ENCODE assay signal across 12 cellular contexts in genomic region chr13:99303863-99304521, GRCh38. TPM values are rescaled to one million over a fixed set of nuclear protein-coding genes. Genes with fewer than 3 reads are reported as not detected.
DNase-seq lines count a peak whose midpoint lies in the region; ATAC-seq and TF ChIP-seq lines count a peak whose summit lies in the region.
"Had no signal": no experiment of that assay in that cellular context is flagged by ENCODE, and none has a peak within 500 bp of the region (broad histone marks: within the 10 kb centered on the region; RNA-seq: fewer than 3 reads in every experiment).

No MANE protein-coding gene starts in this region.

- H3K9me3 ChIP-seq in stomach = no peaks in the 10 kb centered on the region
- H3K9me3 ChIP-seq: pancreas had no signal

- peak overlapping the region in 2 of 4 donors; percentile 18 to 27 for H3K4me3 ChIP-seq in stomach
- H3K4me3 ChIP-seq: pancreas had no signal

- TF ChIP-seq POLR2A in stomach (IDR thresholded peaks at IDR 0.05) = no peak

- DNase-seq in SKM-1 treated with dmso at 0.1 percent for 144 hours (lab: John Stamatoyannopoulos, UW; ENCODE audit: unreplicated experiment) = peak; percentile 6
- no peak for DNase-seq in SKM-1 (lab: John Stamatoyannopoulos, UW; ENCODE audit: unreplicated experiment)
- DNase-seq in activated T-cell treated with anti-CD3 and anti-CD28 coated beads, Interleukin-2, amount 50 U/mL, for 48 hours = peak; percentile 71 to 79
- no peak for DNase-seq in left lobe of liver (ENCODE audit: low spot score)
- no peak for DNase-seq in stomach
- no peak for DNase-seq in NCI-H524 treated with DMSO at 0.1 percent for 48 hours (lab: John Stamatoyannopoulos, UW)
- no peak for DNase-seq in ecto neural progenitor cell (ENCODE audit: low spot score)
- no peak for DNase-seq in NCI-H2029 (lab: John Stamatoyannopoulos, UW)
- DNase-seq: WERI-Rb-1 had no signal

- intact Hi-C loops in stomach (cut with DNase I; ENCODE audit: low total_unique reads) = no loop called here

- H3K27me3 ChIP-seq in stomach = no peaks in the 10 kb centered on the region
- H3K27me3 ChIP-seq: pancreas had no signal

- peak overlapping the region in 4 of 5 donors; percentile 18 to 76 (median 70) for H3K27ac ChIP-seq in stomach
- H3K27ac ChIP-seq: 22Rv1, WERI-Rb-1 had no signal

- no peak for TF ChIP-seq CTCF in stomach (IDR thresholded peaks at IDR 0.05)

- TF ChIP-seq EP300 in stomach (IDR thresholded peaks at IDR 0.05) = no peak

- peak; percentile 15 for ATAC-seq in left lobe of liver

- 80 to 89% (median 82%) methylated on average over 14 of the region's 14 CpGs for WGBS in stomach, 5 donors

- H3K4me1 ChIP-seq in stomach = peaks cover 0 to 49% (median 24%) of the 10 kb centered on the region in 4 donors
- H3K4me1 ChIP-seq: pancreas had no signal

- H3K36me3 ChIP-seq in stomach = peaks cover 0 to 1% (median 0%) of the 10 kb centered on the region in 4 donors
- H3K36me3 ChIP-seq: pancreas had no signal

RNA-seq across cellular contexts. Expression of gene GPR183, which starts 3.2 kb away (rescaled TPM):
- total RNA-seq in left lobe of liver = 0.70 TPM
- total RNA-seq in stomach = 10 to 100 TPM in 4 of 5 donors, under 1 TPM in 1; 0.58 to 24.4 (median 16.4) TPM
- polyA plus RNA-seq in stomach = 1 to 10 TPM; 3.0 to 5.8 (median 4.5) TPM
- total RNA-seq: fibroblast of lung had no signal

RNA-seq across cellular contexts. Expression of gene GPR18, which starts 45.8 kb away (rescaled TPM):
- total RNA-seq in left lobe of liver = 0.15 TPM
- not detected for total RNA-seq in stomach
- under 1 TPM in 2 of 3 donors, not detected in 1; 0.68 to 0.76 TPM for polyA plus RNA-seq in stomach
- total RNA-seq: fibroblast of lung had no signal
- polyA plus RNA-seq: fibroblast of lung had no signal

Comparison
In these comparisons a context has a peak if more than half of its experiments do, and no peak if none do; other contexts are left out.
1. DNase-seq: peak in SKM-1 treated with dmso at 0.1 percent for 144 hours (single experiment) and activated T-cell treated with anti-CD3 and anti-CD28 coated beads, Interleukin-2, amount 50 U/mL, for 48 hours (2 of 2); none in SKM-1 (single experiment), left lobe of liver (single experiment), stomach (single experiment), NCI-H524 treated with DMSO at 0.1 percent for 48 hours (single experiment), ecto neural progenitor cell (single experiment) and NCI-H2029 (single experiment).